ENCODE assay signal across 8 cellular contexts in the genomic region with DNA sequence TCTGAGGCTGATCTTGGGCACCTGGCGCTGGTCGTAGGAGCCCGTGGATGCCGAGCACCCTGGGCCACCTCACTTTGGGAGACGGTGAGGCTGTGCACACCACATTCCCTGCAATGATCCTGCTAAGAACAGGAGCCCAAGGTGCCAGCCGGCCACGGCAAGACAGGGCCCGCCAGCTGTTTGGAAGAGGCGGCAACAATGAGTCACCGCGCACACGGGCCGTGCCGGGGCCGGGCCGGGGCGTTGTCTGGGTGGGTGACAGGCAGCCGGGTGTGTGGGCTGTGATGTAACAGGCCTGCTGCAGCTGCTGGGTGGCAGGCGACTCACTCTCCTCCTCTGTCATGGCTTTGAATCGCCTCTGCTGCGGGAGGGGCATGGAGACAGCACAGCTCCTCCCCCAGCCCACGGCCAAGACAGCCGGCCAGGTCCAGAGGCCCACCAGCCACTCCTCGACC. TPM values are rescaled to one million over a fixed set of nuclear protein-coding genes. Genes with fewer than 3 reads are reported as not detected.
A peak's percentile ranks its signal among the peaks of the same experiment; 100 is the strongest.
DNase-seq lines count a peak whose midpoint lies in the region; ATAC-seq and TF ChIP-seq lines count a peak whose summit lies in the region.

No MANE protein-coding gene starts in this region.

- DNase-seq in A172 (ENCODE audit: low spot score) (peak; percentile 95), HL-60 (ENCODE audit: low read depth in 1 of 2, low spot score in 1 of 2) (peak; percentile 74 to 80), SKM-1 (lab: John Stamatoyannopoulos, UW; ENCODE audit: unreplicated experiment) (peak; percentile 24), anterior cingulate cortex (lab: John Stamatoyannopoulos, UW) (peak in 36 of 58 donors; percentile 5 to 74 (median 35)), kidney glomerular epithelial cell (lab: John Stamatoyannopoulos, UW) (peak; percentile 24), NCI-H1092 (lab: John Stamatoyannopoulos, UW) (no peak)
- peak; percentile 19 for DNase-seq in stimulated activated CD8-positive, alpha-beta memory T cell treated with anti-CD3 and anti-CD28 coated beads, Interleukin-15, amount 100 ng/mL, for 24 hours (ENCODE audit: low read depth)

- no peak overlapping the region for H3K4me3 ChIP-seq in HL-60 (replicated peaks; ENCODE audit: insufficient read depth, low read length)

- ATAC-seq in GM21515 (IDR thresholded peaks at IDR 0.05; ENCODE audit: unreplicated experiment) = no peak

- peaks cover 11% of the 10 kb centered on the region for H3K27me3 ChIP-seq in HL-60 (ENCODE audit: insufficient read depth, poor library complexity, severe bottlenecking)

- H3K27ac ChIP-seq in HL-60 (replicated peaks) = no peak overlapping the region

- no peak for TF ChIP-seq CTCF in HL-60 (IDR thresholded peaks at IDR 0.05; ENCODE audit: insufficient read depth, low read length)

RNA-seq across cellular contexts. Expression of gene ODC1, which starts 49.7 kb away (rescaled TPM):
- 308 and 372 TPM in 2 replicates for total RNA-seq in A172 (2014; rRNA removed; shearing (Covaris generic))
